Comparison of ENCODE assay signal across 16 cellular contexts in genomic region chr2:176873403-176873802, GRCh38.
DNase-seq lines count a peak whose midpoint lies in the region; ATAC-seq and TF ChIP-seq lines count a peak whose summit lies in the region.
"Had no signal": no experiment of that assay in that cellular context is flagged by ENCODE, and none has a peak within 500 bp of the region (broad histone marks: within the 10 kb centered on the region; RNA-seq: fewer than 3 reads in every experiment).

No MANE protein-coding gene starts in this region.

- no CpG with 5 or more reads among the region's 4 CpGs for WGBS in mesendoderm (ENCODE audit: extremely low coverage, insufficient coverage, low lambda C conversion rate)

- H3F3A ChIP-seq in Loucy (ENCODE audit: low read depth) = no peaks in the 10 kb centered on the region

- intact Hi-C loops in uterus (cut with DNase I; ENCODE audit: low total_unique reads) = no loop called here

- no peak overlapping the region for H2BK5ac ChIP-seq in mesendoderm (ENCODE audit: low read length)

- peak; percentile 12 for TF ChIP-seq CTCF in DND-41 (IDR thresholded peaks at IDR 0.05; ENCODE audit: borderline replicate concordance, extremely low read depth, low read length, poor library complexity, severe bottlenecking)
- TF ChIP-seq CTCF in Loucy (conservative IDR thresholded peaks at IDR 0.05; ENCODE audit: low read length) = peak; percentile 65
- peak; percentile 38 for TF ChIP-seq CTCF in choroid plexus epithelial cell (conservative IDR thresholded peaks at IDR 0.05; ENCODE audit: low read depth, low read length)
- no peak for TF ChIP-seq CTCF in uterus (IDR thresholded peaks at IDR 0.05)

- DNase-seq in DND-41 = no peak
- DNase-seq in choroid plexus epithelial cell (ENCODE audit: low read depth) = peak; percentile 6
- DNase-seq in mesendoderm = peak; percentile 33
- no peak for DNase-seq in uterus
- no peak for DNase-seq in SIG-M5 treated with dmso at 0.1 percent for 504 hours (lab: John Stamatoyannopoulos, UW; ENCODE audit: unreplicated experiment)
- DNase-seq in activated effector memory CD4-positive, alpha-beta T cell treated with anti-CD3 and anti-CD28 coated beads, Interleukin-2, amount 50 U/mL, for 16 hours = no peak
- DNase-seq: activated CD4-positive, alpha-beta T cell treated with anti-CD3 and anti-CD28 coated beads, Interleukin-2, amount 10 ng/mL, durations not matched to agents 24 days and 14 days; activated T-cell treated with anti-CD3 and anti-CD28 coated beads, Interleukin-2, amount 50 U/mL, for 1 hour; AML-193; Karpas-422; mucosa of descending colon; stimulated activated CD4-positive, alpha-beta T cell treated with anti-CD3 and anti-CD28 coated beads, Interleukin-4, amount 100 ng/mL, for 24 hours had no signal

- H3K27me3 ChIP-seq in DND-41 (ENCODE audit: insufficient read depth, low read length, poor library complexity) (peaks cover 4% of the 10 kb centered on the region), Loucy (ENCODE audit: insufficient read depth, low read length, poor library complexity, severe bottlenecking) (no peaks in the 10 kb centered on the region), mesendoderm (ENCODE audit: insufficient read depth, low read length, poor library complexity) (no peaks in the 10 kb centered on the region), uterus (no peaks in the 10 kb centered on the region)

- no peaks in the 10 kb centered on the region for H3K79me1 ChIP-seq in mesendoderm (ENCODE audit: low read length)

- H3K9ac ChIP-seq in DND-41 (ENCODE audit: low read depth, low read length) (no peak overlapping the region), Loucy (ENCODE audit: low read depth, low read length, poor library complexity, severe bottlenecking) (no peak overlapping the region), mesendoderm (ENCODE audit: low read length) (no peak overlapping the region)

- H3K4me1 ChIP-seq in DND-41 (ENCODE audit: insufficient read depth, low read length) (no peaks in the 10 kb centered on the region), Loucy (ENCODE audit: insufficient read depth, low read length, poor library complexity, severe bottlenecking) (no peaks in the 10 kb centered on the region), mesendoderm (ENCODE audit: control insufficient read depth, low read depth, low read length) (no peaks in the 10 kb centered on the region), uterus (no peaks in the 10 kb centered on the region)

- H3K36me3 ChIP-seq in DND-41 (ENCODE audit: insufficient read depth, low read length) (no peaks in the 10 kb centered on the region), Loucy (ENCODE audit: insufficient read depth, low read length) (no peaks in the 10 kb centered on the region), mesendoderm (ENCODE audit: control insufficient read depth, insufficient read depth, low read length) (no peaks in the 10 kb centered on the region), uterus (no peaks in the 10 kb centered on the region)

- no peaks in the 10 kb centered on the region for H4K20me1 ChIP-seq in DND-41 (ENCODE audit: insufficient read depth, low read length)
- H4K20me1 ChIP-seq in Loucy (ENCODE audit: insufficient read depth, low read length, poor library complexity, severe bottlenecking) = no peaks in the 10 kb centered on the region

- H2BK120ac ChIP-seq in mesendoderm (ENCODE audit: low read depth, low read length) = no peak overlapping the region

- H3K4me3 ChIP-seq in DND-41 (ENCODE audit: low read depth in 1 of 2, low read length in 2 of 2) (no peak overlapping the region), Loucy (ENCODE audit: low read length, poor library complexity, severe bottlenecking) (no peak overlapping the region), choroid plexus epithelial cell (ENCODE audit: low read depth, low read length) (no peak overlapping the region), mesendoderm (ENCODE audit: low read length) (no peak overlapping the region), uterus (no peak overlapping the region)
- H3K4me3 ChIP-seq: mucosa of descending colon, SK-N-MC had no signal

- no peak overlapping the region for H3K4me2 ChIP-seq in DND-41 (ENCODE audit: insufficient read depth, low read length)
- H3K4me2 ChIP-seq in Loucy (ENCODE audit: low read depth, low read length, poor library complexity, severe bottlenecking) = no peak overlapping the region
- no peak overlapping the region for H3K4me2 ChIP-seq in mesendoderm (ENCODE audit: low read length)

- H3K56ac ChIP-seq in mesendoderm (ENCODE audit: low read length) = no peak overlapping the region

- no peak overlapping the region for H2BK15ac ChIP-seq in mesendoderm (replicated peaks; ENCODE audit: low read depth)

- TF ChIP-seq POLR2A in uterus (IDR thresholded peaks at IDR 0.05) = no peak

- no peak overlapping the region for H2AK5ac ChIP-seq in mesendoderm (ENCODE audit: low read length)

- H2AFZ ChIP-seq in DND-41 (ENCODE audit: low read depth, low read length) (no peak overlapping the region), Loucy (ENCODE audit: low read length) (no peak overlapping the region)

- H3K27ac ChIP-seq in DND-41 (ENCODE audit: low read length) (no peak overlapping the region), mesendoderm (ENCODE audit: low read depth, low read length) (no peak overlapping the region), uterus (no peak overlapping the region)
- H3K27ac ChIP-seq: SK-N-MC had no signal

- H3K9me3 ChIP-seq in DND-41 (ENCODE audit: insufficient read depth, low read length, severe bottlenecking) = peaks cover 10% of the 10 kb centered on the region
- peaks cover 25% of the 10 kb centered on the region; the same call in 1 of the 2 replicates for H3K9me3 ChIP-seq in Loucy (ENCODE audit: insufficient read depth, low read depth, low read length)
- H3K9me3 ChIP-seq in uterus = no peaks in the 10 kb centered on the region
- H3K9me3 ChIP-seq: mucosa of descending colon had no signal

- H3K4ac ChIP-seq in mesendoderm (ENCODE audit: low read depth, low read length) = no peak overlapping the region

- ATAC-seq in DND-41 (ENCODE audit: insufficient read depth, low read depth) (no peak), GM19324 (IDR thresholded peaks at IDR 0.05; ENCODE audit: low FRiP score, unreplicated experiment) (no peak)
- ATAC-seq: mucosa of descending colon, Panc1 had no signal

- H3K18ac ChIP-seq in mesendoderm (ENCODE audit: low read length) = no peak overlapping the region

- no peaks in the 10 kb centered on the region for H3K79me2 ChIP-seq in DND-41 (ENCODE audit: insufficient read depth, low read length)
- H3K79me2 ChIP-seq in Loucy (ENCODE audit: insufficient read depth, low read length) = no peaks in the 10 kb centered on the region
- H3K79me2 ChIP-seq in mesendoderm (ENCODE audit: control insufficient read depth, insufficient read depth, low read length) = no peaks in the 10 kb centered on the region

- no peak overlapping the region for H3K23ac ChIP-seq in mesendoderm (ENCODE audit: low read length)

- H4K5ac ChIP-seq in mesendoderm (ENCODE audit: low read length) = no peak overlapping the region

- H3K9me2 ChIP-seq in Loucy (replicated peaks; ENCODE audit: low read depth, low read length) = no peaks in the 10 kb centered on the region

- H4K8ac ChIP-seq in mesendoderm (ENCODE audit: low read depth, low read length) = no peak overlapping the region

Comparison
In these comparisons a context has a peak if more than half of its experiments do, and no peak if none do; other contexts are left out.
1. DNase-seq: peak in choroid plexus epithelial cell (single experiment) and mesendoderm (single experiment); none in DND-41 (single experiment), uterus (0 of 2), SIG-M5 treated with dmso at 0.1 percent for 504 hours (single experiment) and activated effector memory CD4-positive, alpha-beta T cell treated with anti-CD3 and anti-CD28 coated beads, Interleukin-2, amount 50 U/mL, for 16 hours (single experiment).
2. CTCF ChIP-seq: peak in DND-41 (single experiment), Loucy (single experiment) and choroid plexus epithelial cell (single experiment); none in uterus (0 of 4).